10 cellular contexts compared by ENCODE assay signal in genomic region chr17:13346996-13347762, GRCh38.
DNase-seq lines count a peak whose midpoint lies in the region; ATAC-seq, FAIRE-seq and TF ChIP-seq lines count a peak whose summit lies in the region.
"Had no signal": no experiment of that assay in that cellular context is flagged by ENCODE, and none has a peak within 500 bp of the region (broad histone marks: within the 10 kb centered on the region; RNA-seq: fewer than 3 reads in every experiment).

No MANE protein-coding gene starts in this region.

- TF ChIP-seq CTCF in astrocyte of the cerebellum (IDR thresholded peaks at IDR 0.05; ENCODE audit: low read depth, low read length, missing control alignments) (no peak), mucosa of descending colon (IDR thresholded peaks at IDR 0.05) (no peak), testis (IDR thresholded peaks at IDR 0.05) (no peak)

- ATAC-seq in mucosa of descending colon (peak; percentile 56), GM19395 (IDR thresholded peaks at IDR 0.05; ENCODE audit: unreplicated experiment) (no peak)

- DNase-seq in GM03348 (ENCODE audit: low spot score) (peak; percentile 46), MV-4-11 (lab: John Stamatoyannopoulos, UW) (peak; percentile 77), astrocyte of the cerebellum (ENCODE audit: low read depth) (peak; percentile 88), mucosa of descending colon (no peak), NCI-H146 (lab: John Stamatoyannopoulos, UW) (no peak), testis (no peak), HTR-8/SVneo (ENCODE audit: insufficient read length, low spot score) (no peak)
- DNase-seq: NCI-H446 had no signal

- H3K4me3 ChIP-seq in astrocyte of the cerebellum (ENCODE audit: low read depth, low read length) (no peak overlapping the region), mucosa of descending colon (no peak overlapping the region), testis (no peak overlapping the region)
- H3K4me3 ChIP-seq: esophagus muscularis mucosa had no signal

- H3K4me1 ChIP-seq in mucosa of descending colon (ENCODE audit: low read depth) (no peaks in the 10 kb centered on the region), testis (no peaks in the 10 kb centered on the region)
- H3K4me1 ChIP-seq: esophagus muscularis mucosa had no signal

- no peak overlapping the region for H3K27ac ChIP-seq in testis
- H3K27ac ChIP-seq: esophagus muscularis mucosa had no signal

- no peaks in the 10 kb centered on the region for H3K9me3 ChIP-seq in mucosa of descending colon
- no peaks in the 10 kb centered on the region for H3K9me3 ChIP-seq in testis

- no peak for FAIRE-seq in HTR-8/SVneo (lab: Jason Lieb, UNC)

- H3K27me3 ChIP-seq in testis: no peaks in the 10 kb centered on the region
- H3K27me3 ChIP-seq: esophagus muscularis mucosa had no signal

- 85 to 87% methylated on average over 10 of the region's 10 CpGs for WGBS in testis, 2 donors

- intact Hi-C loops in mucosa of descending colon (cut with DNase I, micrococcal nuclease) (no loop called here), testis (cut with DNase I; ENCODE audit: low total_unique reads) (no loop called here)

- TF ChIP-seq POLR2A in testis (IDR thresholded peaks at IDR 0.05): no peak

- H3K36me3 ChIP-seq in mucosa of descending colon (ENCODE audit: low read depth): no peaks in the 10 kb centered on the region
- no peaks in the 10 kb centered on the region for H3K36me3 ChIP-seq in testis (ENCODE audit: low read depth, missing control alignments)
- H3K36me3 ChIP-seq: esophagus muscularis mucosa had no signal

- in situ Hi-C loops in astrocyte of the cerebellum (cut with HindIII; ENCODE audit: low sequenced_read_pairs): no loop called here

Comparison
In these comparisons a context has a peak if more than half of its experiments do, and no peak if none do; other contexts are left out.
1. DNase-seq: peak in GM03348 (single experiment), MV-4-11 (single experiment) and astrocyte of the cerebellum (single experiment); none in mucosa of descending colon (0 of 3), NCI-H146 (single experiment), testis (single experiment) and HTR-8/SVneo (single experiment).